In genomic region chr2:33583194-33583938, GRCh38 we compare ENCODE assay signal across 9 cellular contexts. TPM values are rescaled to one million over a fixed set of nuclear protein-coding genes. Genes with fewer than 3 reads are reported as not detected.
DNase-seq lines count a peak whose midpoint lies in the region; ATAC-seq and TF ChIP-seq lines count a peak whose summit lies in the region.
"Had no signal": no experiment of that assay in that cellular context is flagged by ENCODE, and none has a peak within 500 bp of the region (broad histone marks: within the 10 kb centered on the region; RNA-seq: fewer than 3 reads in every experiment).

No MANE protein-coding gene starts in this region.

- peak; percentile 70 for ATAC-seq in HG03442 (IDR thresholded peaks at IDR 0.05; ENCODE audit: unreplicated experiment)
- ATAC-seq in naive thymus-derived CD8-positive, alpha-beta T cell: peak; percentile 40 to 44
- ATAC-seq in activated T-helper 17 cell treated with anti-CD3 and anti-CD28 coated beads, Interleukin-2, amount 50 U/mL, for 72 hours (replicated peaks): no peak

- H3K4me3 Mint-ChIP-seq in endothelial cell (ENCODE audit: unreplicated experiment): no peak overlapping the region
- no peak overlapping the region for H3K4me3 Mint-ChIP-seq in naive thymus-derived CD8-positive, alpha-beta T cell
- H3K4me3 Mint-ChIP-seq in activated T-helper 17 cell treated with anti-CD3 and anti-CD28 coated beads, Interleukin-2, amount 50 U/mL, for 72 hours: no peak overlapping the region

- DNase-seq in AML-193 (lab: John Stamatoyannopoulos, UW): peak; percentile 24 to 51
- peak; percentile 5 for DNase-seq in GM12864 (ENCODE audit: low read depth)
- DNase-seq in SK-N-DZ (ENCODE audit: low spot score): peak; percentile 11
- DNase-seq in endothelial cell (ENCODE audit: low spot score): no peak
- DNase-seq in naive thymus-derived CD8-positive, alpha-beta T cell: peak in 5 of 10 donors; percentile 6 to 46 (median 35)
- no peak for DNase-seq in amniotic stem cell (lab: John Stamatoyannopoulos, UW)

- H3K27ac Mint-ChIP-seq in endothelial cell (ENCODE audit: unreplicated experiment): no peak overlapping the region
- H3K27ac Mint-ChIP-seq in naive thymus-derived CD8-positive, alpha-beta T cell: peak overlapping the region in 1 of 10 donors; percentile 36
- H3K27ac Mint-ChIP-seq in activated T-helper 17 cell treated with anti-CD3 and anti-CD28 coated beads, Interleukin-2, amount 50 U/mL, for 72 hours: no peak overlapping the region

- no peaks in the 10 kb centered on the region for H3K27me3 Mint-ChIP-seq in endothelial cell (ENCODE audit: unreplicated experiment)
- H3K27me3 Mint-ChIP-seq in naive thymus-derived CD8-positive, alpha-beta T cell: no peaks in the 10 kb centered on the region
- no peaks in the 10 kb centered on the region for H3K27me3 Mint-ChIP-seq in activated T-helper 17 cell treated with anti-CD3 and anti-CD28 coated beads, Interleukin-2, amount 50 U/mL, for 72 hours

- no peaks in the 10 kb centered on the region for H3K9me3 Mint-ChIP-seq in endothelial cell (ENCODE audit: unreplicated experiment)
- H3K9me3 Mint-ChIP-seq in naive thymus-derived CD8-positive, alpha-beta T cell: no peaks in the 10 kb centered on the region
- H3K9me3 Mint-ChIP-seq in activated T-helper 17 cell treated with anti-CD3 and anti-CD28 coated beads, Interleukin-2, amount 50 U/mL, for 72 hours: no peaks in the 10 kb centered on the region

- POLR2A ChIA-PET in naive thymus-derived CD8-positive, alpha-beta T cell (lab: Charles Lee): interaction anchor here (1.5 to 1.7 kb wide), 2 partner anchors 16 to 107 kb away, joined by 4 to 10 read pairs; partner anchors contain the start of genes FAM98A and RASGRP3

- no peak overlapping the region for H3K4me3 ChIP-seq in GM12864 (ENCODE audit: low read depth, low read length)
- H3K4me3 ChIP-seq: SJCRH30 had no signal

- TF ChIP-seq CTCF in GM12864 (IDR thresholded peaks at IDR 0.05; ENCODE audit: low read depth, low read length, missing control alignments) (peak; percentile 73), endothelial cell (IDR thresholded peaks at IDR 0.05; ENCODE audit: unreplicated experiment) (peak; percentile 82)

- H3K4me1 Mint-ChIP-seq in endothelial cell (ENCODE audit: unreplicated experiment): peaks cover 10% of the 10 kb centered on the region
- H3K4me1 Mint-ChIP-seq in naive thymus-derived CD8-positive, alpha-beta T cell: peaks cover 2 to 14% (median 6%) of the 10 kb centered on the region in 4 donors
- H3K4me1 Mint-ChIP-seq in activated T-helper 17 cell treated with anti-CD3 and anti-CD28 coated beads, Interleukin-2, amount 50 U/mL, for 72 hours: peaks cover 6% of the 10 kb centered on the region

- H3K36me3 Mint-ChIP-seq in endothelial cell (ENCODE audit: low read depth, unreplicated experiment): peaks cover 15% of the 10 kb centered on the region
- H3K36me3 Mint-ChIP-seq in naive thymus-derived CD8-positive, alpha-beta T cell: peaks cover 0 to 50% (median 10%) of the 10 kb centered on the region in 3 donors
- peaks cover 60% of the 10 kb centered on the region for H3K36me3 Mint-ChIP-seq in activated T-helper 17 cell treated with anti-CD3 and anti-CD28 coated beads, Interleukin-2, amount 50 U/mL, for 72 hours (ENCODE audit: low read depth)

RNA-seq across cellular contexts. Expression of gene FAM98A, which starts 15.7 kb away (rescaled TPM):
- polyA plus RNA-seq in SK-N-DZ (2014; cell fraction: cytosol; rRNA removed): 11.1 and 17.0 TPM in 2 replicates
- 8.6 and 23.7 TPM in 2 replicates for polyA plus RNA-seq in SK-N-DZ (2014; cell fraction: nucleus; rRNA removed)
- total RNA-seq in endothelial cell (ENCODE audit: unreplicated experiment): 47.9 TPM
- 10 to 100 TPM; 24.0 to 26.9 TPM for total RNA-seq in naive thymus-derived CD8-positive, alpha-beta T cell
- 10 to 100 TPM in 2 of 3 donors, 1 to 10 TPM in 1; 9.5 to 14.9 (median 13.4) TPM for polyA plus RNA-seq in naive thymus-derived CD8-positive, alpha-beta T cell
- 10 to 100 TPM; 24.0 to 72.6 TPM for total RNA-seq in activated T-helper 17 cell treated with anti-CD3 and anti-CD28 coated beads, Interleukin-2, amount 50 U/mL, for 72 hours

Comparison
In these comparisons a context has a peak if more than half of its experiments do, and no peak if none do; other contexts are left out.
1. DNase-seq: peak in AML-193 (2 of 2), GM12864 (single experiment) and SK-N-DZ (single experiment); none in endothelial cell (single experiment) and amniotic stem cell (single experiment).